In genomic region chr19:41883463-41883820, GRCh38 we compare ENCODE assay signal across 8 cellular contexts. TPM values are rescaled to one million over a fixed set of nuclear protein-coding genes. Genes with fewer than 3 reads are reported as not detected.
DNase-seq lines count a peak whose midpoint lies in the region; ATAC-seq and TF ChIP-seq lines count a peak whose summit lies in the region.

No MANE protein-coding gene starts in this region.

- H3K27me3 ChIP-seq in PC-3 (ENCODE audit: low read length), result no peaks in the 10 kb centered on the region

- POLR2A ChIA-PET in PC-3 (lab: Charles Lee; ENCODE audit: unreplicated experiment), result interaction anchor here (0.6 kb wide), 1 partner anchor 106 kb away, joined by 5 read pairs; no protein-coding TSS in a partner anchor

- H3K27ac ChIP-seq in PC-3 (ENCODE audit: low read length), result peak overlapping the region; percentile 25

- peak overlapping the region; percentile 89 to 98 (median 95) for H3K27ac Mint-ChIP-seq in CD14-positive monocyte
- H3K27ac Mint-ChIP-seq in effector memory CD8-positive, alpha-beta T cell, result peak overlapping the region; percentile 91 to 96
- peak overlapping the region; percentile 72 to 98 (median 90) for H3K27ac Mint-ChIP-seq in nephron

- TF ChIP-seq CTCF in CD14-positive monocyte (IDR thresholded peaks at IDR 0.05) (no peak), PC-3 (conservative IDR thresholded peaks at IDR 0.05; ENCODE audit: low read depth, low read length) (no peak), nephron (IDR thresholded peaks at IDR 0.05; ENCODE audit: unreplicated experiment in 3 of 3) (no peak)

- H3K9me3 Mint-ChIP-seq in CD14-positive monocyte (peaks cover 0 to 2% (median 0%) of the 10 kb centered on the region in 7 donors), nephron (no peaks in the 10 kb centered on the region)
- no peaks in the 10 kb centered on the region for H3K9me3 Mint-ChIP-seq in effector memory CD8-positive, alpha-beta T cell

- H3K36me3 Mint-ChIP-seq in CD14-positive monocyte, result peaks cover 15 to 23% of the 10 kb centered on the region in 2 donors
- peaks cover 69% of the 10 kb centered on the region for H3K36me3 Mint-ChIP-seq in effector memory CD8-positive, alpha-beta T cell (ENCODE audit: insufficient read depth)
- no peaks in the 10 kb centered on the region for H3K36me3 Mint-ChIP-seq in nephron (ENCODE audit: low read depth)

- DNase-seq in CD14-positive monocyte (ENCODE audit: low spot score) (no peak), PC-3 (no peak), HK-2 (ENCODE audit: unreplicated experiment) (no peak), SW480 (ENCODE audit: low spot score) (no peak), occipital lobe (lab: John Stamatoyannopoulos, UW) (no peak), left lobe of liver (ENCODE audit: low spot score) (no peak)
- DNase-seq in effector memory CD8-positive, alpha-beta T cell, result no peak

- H3K4me2 ChIP-seq in PC-3 (ENCODE audit: low read length), result peak overlapping the region; percentile 98

- no TSS peak for BruUV-seq in PC-3 (replicated peaks; lab: Mats Ljungman, UMichigan)

- no peaks in the 10 kb centered on the region for H3K9me2 ChIP-seq in PC-3 (replicated peaks; ENCODE audit: low read length)

- CTCF ChIA-PET in PC-3 (lab: Charles Lee), result no interaction called here

- H3K4me3 Mint-ChIP-seq in CD14-positive monocyte, result peak overlapping the region; percentile 92 to 97
- H3K4me3 Mint-ChIP-seq in effector memory CD8-positive, alpha-beta T cell, result peak overlapping the region; percentile 80 to 91
- H3K4me3 Mint-ChIP-seq in nephron, result peak overlapping the region; percentile 97 to 100 (median 99)

- H3K4me3 ChIP-seq in PC-3 (ENCODE audit: low read length), result peak overlapping the region; percentile 98

- intact Hi-C loops in CD14-positive monocyte (cut with micrococcal nuclease), result loop anchor here (2.0 to 5.0 kb wide), 3 partner anchors 23 to 74 kb away; partner anchors contain the start of genes RPS19 (in 2 of the 2) and RABAC1 (in 1 of the 2)
- intact Hi-C loops in PC-3 (cut with micrococcal nuclease), result no loop called here

- peaks cover 30% of the 10 kb centered on the region for H3K4me1 ChIP-seq in PC-3 (ENCODE audit: insufficient read depth, low read length)

- H4K20me1 ChIP-seq in PC-3 (ENCODE audit: low read length), result no peaks in the 10 kb centered on the region

- H3K4me1 Mint-ChIP-seq in CD14-positive monocyte (peaks cover 56% of the 10 kb centered on the region), nephron (peaks cover 11% of the 10 kb centered on the region)
- peaks cover 61 to 69% of the 10 kb centered on the region in 2 donors for H3K4me1 Mint-ChIP-seq in effector memory CD8-positive, alpha-beta T cell (ENCODE audit: low read depth in 2 of 2)

- H3F3A ChIP-seq in PC-3 (ENCODE audit: low read length, unreplicated experiment), result no peaks in the 10 kb centered on the region

- no peaks in the 10 kb centered on the region for H3K36me3 ChIP-seq in PC-3 (ENCODE audit: low read depth, low read length)

- peak overlapping the region; percentile 88 for H3K9ac ChIP-seq in PC-3 (ENCODE audit: low read length)

- H3K27me3 Mint-ChIP-seq in CD14-positive monocyte (ENCODE audit: low read depth in 3 of 3) (peaks cover 0 to 1% (median 1%) of the 10 kb centered on the region in 3 donors), nephron (ENCODE audit: low read depth) (peaks cover 12% of the 10 kb centered on the region)
- no peaks in the 10 kb centered on the region for H3K27me3 Mint-ChIP-seq in effector memory CD8-positive, alpha-beta T cell

- peak overlapping the region; percentile 80 for H2AFZ ChIP-seq in PC-3 (ENCODE audit: low read length)

- H3K79me2 ChIP-seq in PC-3 (ENCODE audit: low read length), result peaks cover 40% of the 10 kb centered on the region

- ATAC-seq in PC-3 (no peak), left lobe of liver (no peak)
- ATAC-seq in effector memory CD8-positive, alpha-beta T cell (replicated peaks), result no peak

- H3K9me3 ChIP-seq in PC-3 (ENCODE audit: low read length), result no peaks in the 10 kb centered on the region

RNA-seq across cellular contexts. Expression of gene ARHGEF1, which starts 0.5 kb away (rescaled TPM):
- polyA plus RNA-seq in CD14-positive monocyte, result 10 to 100 TPM; 82.8 to 95.5 TPM
- total RNA-seq in PC-3 (2014; rRNA removed), result 50.8 and 64.3 TPM in 2 replicates
- 8.7 TPM for total RNA-seq in occipital lobe
- 37.4 TPM for total RNA-seq in left lobe of liver

RNA-seq across cellular contexts. Expression of gene CD79A, which starts 6.4 kb away (rescaled TPM):
- 1 to 10 TPM; 2.1 to 2.7 TPM for polyA plus RNA-seq in CD14-positive monocyte
- total RNA-seq in PC-3 (2014; rRNA removed) (0.11 TPM in 1 of 2 replicates, not detected in the other), occipital lobe (not detected), left lobe of liver (0.55 TPM)

RNA-seq across cellular contexts. Expression of gene RPS19, which starts 23.4 kb away (rescaled TPM):
- polyA plus RNA-seq in CD14-positive monocyte, result 1,000 to 10,000 TPM; 1,234 to 1,424 TPM
- total RNA-seq in PC-3 (2014; rRNA removed) (1,687 and 1,830 TPM in 2 replicates), occipital lobe (405 TPM), left lobe of liver (519 TPM)

RNA-seq across cellular contexts. Expression of gene DMRTC2, which starts 38.6 kb away (rescaled TPM):
- not detected for polyA plus RNA-seq in CD14-positive monocyte
- not detected in 2 replicates for total RNA-seq in PC-3 (2014; rRNA removed)
- total RNA-seq in occipital lobe, result not detected
- total RNA-seq in left lobe of liver, result not detected

RNA-seq across cellular contexts. Expression of gene LYPD4, which starts 39.0 kb away (rescaled TPM):
- polyA plus RNA-seq in CD14-positive monocyte, result not detected
- total RNA-seq in PC-3 (2014; rRNA removed), result not detected in 2 replicates
- not detected for total RNA-seq in occipital lobe
- not detected for total RNA-seq in left lobe of liver
